In genomic region chr1:157562515-157562914, GRCh38 we compare ENCODE assay signal across 1 cellular context.
TF ChIP-seq lines count a peak whose summit lies in the region.

No MANE protein-coding gene starts in this region.

TF ChIP-seq in WTC11, 78 proteins besides CTCF, POLR2A, EP300 and RAD21 (continued from another document):
- TF ChIP-seq MXD4 (CRISPR knock-in tag; IDR thresholded peaks at IDR 0.05; ENCODE audit: borderline replicate concordance) = no peak
- TF ChIP-seq NR2C2 (CRISPR knock-in tag; IDR thresholded peaks at IDR 0.05) = no peak
- TF ChIP-seq ZNF396 (CRISPR knock-in tag; IDR thresholded peaks at IDR 0.05; ENCODE audit: borderline replicate concordance) = no peak
- TF ChIP-seq ESRRA (CRISPR knock-in tag; IDR thresholded peaks at IDR 0.05; ENCODE audit: borderline replicate concordance) = no peak
- TF ChIP-seq GTF2I (CRISPR knock-in tag; conservative IDR thresholded peaks at IDR 0.05) = no peak
- no peak for TF ChIP-seq IRF2 (CRISPR knock-in tag; IDR thresholded peaks at IDR 0.05; ENCODE audit: borderline replicate concordance, low read depth)
- TF ChIP-seq ZNF425 (CRISPR knock-in tag; conservative IDR thresholded peaks at IDR 0.05) = no peak
- no peak for TF ChIP-seq OVOL2 (CRISPR knock-in tag; IDR thresholded peaks at IDR 0.05; ENCODE audit: borderline replicate concordance)
- TF ChIP-seq FOXP1 (CRISPR knock-in tag; IDR thresholded peaks at IDR 0.05; ENCODE audit: borderline replicate concordance) = no peak
- TF ChIP-seq NR1H2 (CRISPR knock-in tag; IDR thresholded peaks at IDR 0.05) = no peak
- TF ChIP-seq ETV6 (CRISPR knock-in tag; IDR thresholded peaks at IDR 0.05) = no peak
